ENCODE assay signal across 32 cellular contexts in the genomic region with DNA sequence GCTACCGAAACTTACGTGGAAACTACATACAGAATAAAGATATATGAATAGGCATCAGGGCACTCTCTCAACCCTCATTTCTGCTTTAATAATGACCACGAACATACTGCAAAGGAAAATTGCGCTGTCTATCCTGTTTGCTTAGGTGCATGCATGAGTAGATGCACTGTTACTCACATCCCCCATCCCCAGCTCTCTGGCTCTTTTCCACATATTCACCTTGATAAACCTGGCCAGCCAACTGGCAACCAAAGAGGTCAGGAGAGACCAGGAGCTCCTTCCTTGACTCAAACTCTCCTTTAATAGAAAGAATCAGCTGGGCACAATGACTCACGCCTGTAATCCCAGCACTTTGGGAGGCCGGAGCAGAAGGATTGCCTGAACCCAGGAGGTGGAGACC.
"Had no signal": no experiment of that assay in that cellular context is flagged by ENCODE, and none has a peak within 500 bp of the region (broad histone marks: within the 10 kb centered on the region; RNA-seq: fewer than 3 reads in every experiment).

No MANE protein-coding gene starts in this region.

- ATAC-seq: activated CD8-positive, alpha-beta T cell treated with anti-CD3 and anti-CD28 coated beads for 36 hours; activated naive CD4-positive, alpha-beta T cell treated with anti-CD3 and anti-CD28 coated beads, Interleukin-2, amount 50 U/mL, for 72 hours; activated T-cell treated with anti-CD3 and anti-CD28 coated beads, Interleukin-2, amount 50 U/mL, for 4 hours; activated T-cell treated with anti-CD3 and anti-CD28 coated beads, Interleukin-2, amount 50 U/mL, for 72 hours; activated T-helper 17 cell treated with anti-CD3 and anti-CD28 coated beads, Interleukin-2, amount 50 U/mL, for 72 hours; body of pancreas had no signal

- H3K27ac Mint-ChIP-seq: activated B cell treated with CpG ODN at 0.5 μM for 24 hours; activated CD4-positive, alpha-beta memory T cell treated with anti-CD3 and anti-CD28 coated beads for 36 hours; activated CD4-positive, alpha-beta T cell treated with anti-CD3 and anti-CD28 coated beads, Interleukin-2, amount 10 ng/mL, durations not matched to agents 24 days and 14 days; activated CD8-positive, alpha-beta T cell treated with anti-CD3 and anti-CD28 coated beads for 36 hours; activated naive CD4-positive, alpha-beta T cell treated with anti-CD3 and anti-CD28 coated beads for 36 hours; activated naive CD4-positive, alpha-beta T cell treated with anti-CD3 and anti-CD28 coated beads, Interleukin-2, amount 50 U/mL, for 72 hours; activated naive CD8-positive, alpha-beta T cell treated with anti-CD3 and anti-CD28 coated beads for 36 hours; activated T-cell treated with anti-CD3 and anti-CD28 coated beads, Interleukin-2, amount 50 U/mL, for 72 hours; activated T-helper 1 cell treated with anti-CD3 and anti-CD28 coated beads, Interleukin-12 subunit alpha, Interleukin-12 subunit beta, Interleukin-2, Interleukin-4 antibody, amounts not matched to agents 30 ng/mL and 10 ng/mL and 1 ng/mL, durations not matched to agents 14 hours and 24 hours and 36 hours; activated T-helper 17 cell treated with anti-CD3 and anti-CD28 coated beads, Interleukin-2, amount 50 U/mL, for 72 hours; T-helper 2 cell treated with Interferon-gamma antibody and Interleukin-4, amounts not matched to agents 5 μg/mL and 100 μg/mL, for 36 hours had no signal

- H3K4me3 ChIP-seq: adrenal gland, body of pancreas, breast epithelium had no signal

- H3K4me1 ChIP-seq: body of pancreas, breast epithelium had no signal

- H3K4me1 Mint-ChIP-seq: activated CD4-positive, alpha-beta T cell treated with anti-CD3 and anti-CD28 coated beads, Interleukin-2, amount 10 ng/mL, durations not matched to agents 24 days and 14 days had no signal

- H3K4me3 Mint-ChIP-seq: activated B cell treated with CpG ODN at 0.5 μM for 24 hours; activated CD4-positive, alpha-beta memory T cell treated with anti-CD3 and anti-CD28 coated beads for 36 hours; activated CD4-positive, alpha-beta T cell treated with anti-CD3 and anti-CD28 coated beads, Interleukin-2, amount 10 ng/mL, durations not matched to agents 24 days and 14 days; activated CD8-positive, alpha-beta T cell treated with anti-CD3 and anti-CD28 coated beads for 36 hours; activated naive CD4-positive, alpha-beta T cell treated with anti-CD3 and anti-CD28 coated beads for 36 hours; activated naive CD8-positive, alpha-beta T cell treated with anti-CD3 and anti-CD28 coated beads for 36 hours; activated T-cell treated with anti-CD3 and anti-CD28 coated beads, Interleukin-2, amount 50 U/mL, for 4 hours; activated T-cell treated with anti-CD3 and anti-CD28 coated beads, Interleukin-2, amount 50 U/mL, for 72 hours; activated T-helper 1 cell treated with anti-CD3 and anti-CD28 coated beads, Interleukin-12 subunit alpha, Interleukin-12 subunit beta, Interleukin-2, Interleukin-4 antibody, amounts not matched to agents 30 ng/mL and 10 ng/mL and 1 ng/mL, durations not matched to agents 14 hours and 24 hours and 36 hours; activated T-helper 17 cell treated with anti-CD3 and anti-CD28 coated beads, Interleukin-2, amount 50 U/mL, for 72 hours; T-helper 2 cell treated with Interferon-gamma antibody and Interleukin-4, amounts not matched to agents 5 μg/mL and 100 μg/mL, for 36 hours had no signal

- H3K36me3 ChIP-seq: adrenal gland, brain microvascular endothelial cell, breast epithelium had no signal

- H3K27me3 Mint-ChIP-seq: activated B cell treated with CpG ODN at 0.5 μM for 24 hours; activated CD4-positive, alpha-beta memory T cell treated with anti-CD3 and anti-CD28 coated beads for 36 hours; activated CD4-positive, alpha-beta T cell treated with anti-CD3 and anti-CD28 coated beads, Interleukin-2, amount 10 ng/mL, durations not matched to agents 24 days and 14 days; activated CD8-positive, alpha-beta T cell treated with anti-CD3 and anti-CD28 coated beads for 36 hours; activated naive CD8-positive, alpha-beta T cell treated with anti-CD3 and anti-CD28 coated beads for 36 hours; activated T-helper 17 cell treated with anti-CD3 and anti-CD28 coated beads, Interleukin-2, amount 50 U/mL, for 72 hours had no signal

- H3K9me3 ChIP-seq: adrenal gland, body of pancreas, breast epithelium had no signal

- H3K27ac ChIP-seq: adrenal gland, body of pancreas, brain microvascular endothelial cell, breast epithelium, VCaP had no signal

- DNase-seq: activated B cell treated with CpG ODN at 0.5 μM for 24 hours; activated CD4-positive, alpha-beta memory T cell treated with anti-CD3 and anti-CD28 coated beads for 36 hours; activated CD4-positive, alpha-beta T cell treated with anti-CD3 and anti-CD28 coated beads for 4 hours; activated CD4-positive, alpha-beta T cell treated with anti-CD3 and anti-CD28 coated beads, Interleukin-2, amount 10 ng/mL, durations not matched to agents 24 days and 14 days; activated CD4-positive, alpha-beta T cell treated with anti-CD3 and anti-CD28 coated beads, Interleukin-2, amount 50 U/mL, for 1 hour; activated CD4-positive, alpha-beta T cell treated with anti-CD3 and anti-CD28 coated beads, Interleukin-2, amount 50 U/mL, for 4 hours; activated CD4-positive, CD25-positive, alpha-beta regulatory T cell treated with anti-CD3 and anti-CD28 coated beads, Interleukin-2, amount 50 U/mL, for 72 hours; activated CD8-positive, alpha-beta memory T cell treated with anti-CD3 and anti-CD28 coated beads, Interleukin-2, amount 50 U/mL, for 4 hours; activated CD8-positive, alpha-beta T cell treated with anti-CD3 and anti-CD28 coated beads for 36 hours; activated effector memory CD4-positive, alpha-beta T cell treated with anti-CD3 and anti-CD28 coated beads, Interleukin-2, amount 50 U/mL, for 16 hours; activated gamma-delta T cell treated with Interleukin-2 at 50 U/mL for 16 hours; activated naive CD4-positive, alpha-beta T cell; activated naive CD4-positive, alpha-beta T cell treated with anti-CD3 and anti-CD28 coated beads for 36 hours; activated naive CD4-positive, alpha-beta T cell treated with anti-CD3 and anti-CD28 coated beads, Interleukin-2, amount 50 U/mL, for 16 hours; activated naive CD8-positive, alpha-beta T cell treated with anti-CD3 and anti-CD28 coated beads for 36 hours; activated T-cell treated with anti-CD3 and anti-CD28 coated beads for 4 hours; activated T-cell treated with anti-CD3 and anti-CD28 coated beads, Interleukin-2, amount 50 U/mL, for 1 hour; activated T-cell treated with anti-CD3 and anti-CD28 coated beads, Interleukin-2, amount 50 U/mL, for 4 hours; activated T-cell treated with anti-CD3 and anti-CD28 coated beads, Interleukin-2, amount 50 U/mL, for 72 hours; adrenal gland; amniotic stem cell; body of pancreas; brain microvascular endothelial cell; central memory CD4-positive, alpha-beta T cell; T-helper 2 cell; T-helper 9 cell had no signal

- H3K9me3 Mint-ChIP-seq: activated B cell treated with CpG ODN at 0.5 μM for 24 hours; activated CD4-positive, alpha-beta memory T cell treated with anti-CD3 and anti-CD28 coated beads for 36 hours; activated CD4-positive, alpha-beta T cell treated with anti-CD3 and anti-CD28 coated beads, Interleukin-2, amount 10 ng/mL, durations not matched to agents 24 days and 14 days; activated CD8-positive, alpha-beta T cell treated with anti-CD3 and anti-CD28 coated beads for 36 hours; activated naive CD4-positive, alpha-beta T cell treated with anti-CD3 and anti-CD28 coated beads for 36 hours; activated naive CD4-positive, alpha-beta T cell treated with anti-CD3 and anti-CD28 coated beads, Interleukin-2, amount 50 U/mL, for 72 hours; activated naive CD8-positive, alpha-beta T cell treated with anti-CD3 and anti-CD28 coated beads for 36 hours; activated T-cell treated with anti-CD3 and anti-CD28 coated beads, Interleukin-2, amount 50 U/mL, for 4 hours; activated T-cell treated with anti-CD3 and anti-CD28 coated beads, Interleukin-2, amount 50 U/mL, for 72 hours; activated T-helper 1 cell treated with anti-CD3 and anti-CD28 coated beads, Interleukin-12 subunit alpha, Interleukin-12 subunit beta, Interleukin-2, Interleukin-4 antibody, amounts not matched to agents 30 ng/mL and 10 ng/mL and 1 ng/mL, durations not matched to agents 14 hours and 24 hours and 36 hours; activated T-helper 17 cell treated with anti-CD3 and anti-CD28 coated beads, Interleukin-2, amount 50 U/mL, for 72 hours; T-helper 2 cell treated with Interferon-gamma antibody and Interleukin-4, amounts not matched to agents 5 μg/mL and 100 μg/mL, for 36 hours had no signal

- H3K27me3 ChIP-seq: adrenal gland, body of pancreas, brain microvascular endothelial cell, breast epithelium had no signal
